In genomic region chr6:145814035-145814500, GRCh38 we compare ENCODE assay signal across 8 cellular contexts. TPM values are rescaled to one million over a fixed set of nuclear protein-coding genes. Genes with fewer than 3 reads are reported as not detected.
A peak's percentile ranks its signal among the peaks of the same experiment; 100 is the strongest.
DNase-seq lines count a peak whose midpoint lies in the region; ATAC-seq and TF ChIP-seq lines count a peak whose summit lies in the region.

No MANE protein-coding gene starts in this region.

- ATAC-seq in GM18505 (IDR thresholded peaks at IDR 0.05; ENCODE audit: unreplicated experiment) = peak; percentile 17
- peak; percentile 25 for ATAC-seq in HG02943 (IDR thresholded peaks at IDR 0.05; ENCODE audit: low read depth, unreplicated experiment)

- no peaks in the 10 kb centered on the region for H3K9me3 Mint-ChIP-seq in activated T-helper 1 cell treated with anti-CD3 and anti-CD28 coated beads, Interleukin-12 subunit alpha, Interleukin-12 subunit beta, Interleukin-2, Interleukin-4 antibody, amounts not matched to agents 30 ng/mL and 10 ng/mL and 1 ng/mL, durations not matched to agents 14 hours and 24 hours and 36 hours

- H2BK5ac ChIP-seq in neuronal stem cell (ENCODE audit: low read length) = no peak overlapping the region

- H3K9ac ChIP-seq in neuronal stem cell (ENCODE audit: low read depth, low read length, poor library complexity) = peak overlapping the region; percentile 99

- no CpG with 5 or more reads among the region's 33 CpGs for WGBS in neuronal stem cell (ENCODE audit: extremely low coverage in 2 of 2, insufficient read length in 2 of 2, insufficient replicate concordance in 1 of 2), 2 donors

- H3K27me3 ChIP-seq in neuronal stem cell (ENCODE audit: control insufficient read depth in 3 of 3, insufficient read depth in 3 of 3, low read depth in 1 of 3, low read length in 3 of 3) = no peaks in the 10 kb centered on the region

- peak overlapping the region; percentile 90 for H3K23ac ChIP-seq in neuronal stem cell (ENCODE audit: low read depth, low read length, poor library complexity)

- peak overlapping the region; percentile 97 for H3K18ac ChIP-seq in neuronal stem cell (ENCODE audit: low read length)

- no peak overlapping the region for H2AK5ac ChIP-seq in neuronal stem cell (ENCODE audit: low read depth, low read length)

- peak overlapping the region; percentile 45 for H3K4me2 ChIP-seq in neuronal stem cell (ENCODE audit: insufficient read depth, low read length, poor library complexity, severe bottlenecking)

- H3K4me1 Mint-ChIP-seq in activated T-helper 1 cell treated with anti-CD3 and anti-CD28 coated beads, Interleukin-12 subunit alpha, Interleukin-12 subunit beta, Interleukin-2, Interleukin-4 antibody, amounts not matched to agents 30 ng/mL and 10 ng/mL and 1 ng/mL, durations not matched to agents 14 hours and 24 hours and 36 hours (ENCODE audit: low read depth) = peaks cover 65% of the 10 kb centered on the region

- peak overlapping the region; percentile 81 for H3K27ac Mint-ChIP-seq in activated T-helper 1 cell treated with anti-CD3 and anti-CD28 coated beads, Interleukin-12 subunit alpha, Interleukin-12 subunit beta, Interleukin-2, Interleukin-4 antibody, amounts not matched to agents 30 ng/mL and 10 ng/mL and 1 ng/mL, durations not matched to agents 14 hours and 24 hours and 36 hours

- H2BK15ac ChIP-seq in neuronal stem cell (ENCODE audit: low read length) = no peak overlapping the region

- H3K36me3 ChIP-seq in neuronal stem cell (replicated peaks in 1 of 2; ENCODE audit: control insufficient read depth in 2 of 2, insufficient read depth in 2 of 2, low read length in 2 of 2) = peaks cover 0 to 3% of the 10 kb centered on the region in 2 donors

- no peak overlapping the region for H3K14ac ChIP-seq in neuronal stem cell (ENCODE audit: low read length)

- no peak overlapping the region for H4K91ac ChIP-seq in neuronal stem cell (ENCODE audit: low read depth, low read length, poor library complexity)

- H2AFZ ChIP-seq in neuronal stem cell (ENCODE audit: low read length) = peak overlapping the region; percentile 89

- no peaks in the 10 kb centered on the region for H3K27me3 Mint-ChIP-seq in activated T-helper 1 cell treated with anti-CD3 and anti-CD28 coated beads, Interleukin-12 subunit alpha, Interleukin-12 subunit beta, Interleukin-2, Interleukin-4 antibody, amounts not matched to agents 30 ng/mL and 10 ng/mL and 1 ng/mL, durations not matched to agents 14 hours and 24 hours and 36 hours (ENCODE audit: insufficient read depth)

- H3K9me3 ChIP-seq in neuronal stem cell (replicated peaks in 1 of 2; ENCODE audit: control insufficient read depth in 2 of 2, insufficient read depth in 1 of 2, low read depth in 1 of 2, low read length in 2 of 2) = no peaks in the 10 kb centered on the region

- no peak overlapping the region for H2BK120ac ChIP-seq in neuronal stem cell (ENCODE audit: low read depth, low read length)

- H3K4ac ChIP-seq in neuronal stem cell (ENCODE audit: low read length) = no peak overlapping the region

- peak overlapping the region; percentile 90 for H3K4me3 Mint-ChIP-seq in activated T-helper 1 cell treated with anti-CD3 and anti-CD28 coated beads, Interleukin-12 subunit alpha, Interleukin-12 subunit beta, Interleukin-2, Interleukin-4 antibody, amounts not matched to agents 30 ng/mL and 10 ng/mL and 1 ng/mL, durations not matched to agents 14 hours and 24 hours and 36 hours

- H3K27ac ChIP-seq in neuronal stem cell (replicated peaks; ENCODE audit: low read length) = peak overlapping the region; percentile 97

- H3K79me1 ChIP-seq in neuronal stem cell (ENCODE audit: low read depth, low read length) = no peaks in the 10 kb centered on the region

- peaks cover 18% of the 10 kb centered on the region for H3K36me3 Mint-ChIP-seq in activated T-helper 1 cell treated with anti-CD3 and anti-CD28 coated beads, Interleukin-12 subunit alpha, Interleukin-12 subunit beta, Interleukin-2, Interleukin-4 antibody, amounts not matched to agents 30 ng/mL and 10 ng/mL and 1 ng/mL, durations not matched to agents 14 hours and 24 hours and 36 hours (ENCODE audit: low read depth)

- no peak for TF ChIP-seq POLR2A in GM18505 (IDR thresholded peaks at IDR 0.05; ENCODE audit: borderline replicate concordance, extremely low read depth, insufficient read depth, insufficient read length)

- intact Hi-C loops in activated T-helper 1 cell treated with anti-CD3 and anti-CD28 coated beads, Interleukin-12 subunit alpha, Interleukin-12 subunit beta, Interleukin-2, Interleukin-4 antibody, amounts not matched to agents 30 ng/mL and 10 ng/mL and 1 ng/mL, durations not matched to agents 14 hours and 24 hours and 36 hours (cut with micrococcal nuclease) = loop anchor here (1.0 to 10.0 kb wide), 7 partner anchors 9 to 1469 kb away; no protein-coding TSS in a partner anchor

- H2BK12ac ChIP-seq in neuronal stem cell (ENCODE audit: low read length) = peak overlapping the region; percentile 50

- H3K4me1 ChIP-seq in neuronal stem cell (ENCODE audit: control insufficient read depth in 2 of 2, insufficient read depth in 1 of 2, low read depth in 1 of 2, low read length in 2 of 2) = peaks cover 4 to 17% of the 10 kb centered on the region in 2 donors

- H3K4me3 ChIP-seq in neuronal stem cell (ENCODE audit: low read length in 2 of 2) = peak overlapping the region; percentile 83 to 94

- no peak overlapping the region for H4K8ac ChIP-seq in neuronal stem cell (ENCODE audit: low read depth, low read length)

- peak; percentile 20 for DNase-seq in AG08395 (ENCODE audit: low spot score)
- DNase-seq in NCI-H345 treated with DMSO at 0.1 percent for 48 hours (lab: John Stamatoyannopoulos, UW; ENCODE audit: unreplicated experiment) = peak; percentile 25
- no peak for DNase-seq in activated T-helper 1 cell treated with anti-CD3 and anti-CD28 coated beads, Interleukin-12 subunit alpha, Interleukin-12 subunit beta, Interleukin-2, Interleukin-4 antibody, amounts not matched to agents 30 ng/mL and 10 ng/mL and 1 ng/mL, durations not matched to agents 14 hours and 24 hours and 36 hours (ENCODE audit: low spot score)
- peak; percentile 23 for DNase-seq in germinal center (ENCODE audit: low spot score)
- peak; percentile 54 for DNase-seq in neuronal stem cell (ENCODE audit: low spot score)
- DNase-seq in DMS153 treated with DMSO at 0.1 percent for 48 hours (lab: John Stamatoyannopoulos, UW; ENCODE audit: unreplicated experiment) = no peak

RNA-seq across cellular contexts. Expression of gene FBXO30, which starts 0.5 kb away (rescaled TPM):
- total RNA-seq in activated T-helper 1 cell treated with anti-CD3 and anti-CD28 coated beads, Interleukin-12 subunit alpha, Interleukin-12 subunit beta, Interleukin-2, Interleukin-4 antibody, amounts not matched to agents 30 ng/mL and 10 ng/mL and 1 ng/mL, durations not matched to agents 14 hours and 24 hours and 36 hours = 8.8 TPM in 2 replicates
- polyA plus RNA-seq in neuronal stem cell (2013, experiment 1 of 2) = 8.7 TPM
- 9.1 TPM for polyA plus RNA-seq in neuronal stem cell (2013, experiment 2 of 2)

Comparison
In these comparisons a context has a peak if more than half of its experiments do, and no peak if none do; other contexts are left out.
1. DNase-seq: peak in AG08395 (single experiment), NCI-H345 treated with DMSO at 0.1 percent for 48 hours (single experiment), germinal center (single experiment) and neuronal stem cell (single experiment); none in activated T-helper 1 cell treated with anti-CD3 and anti-CD28 coated beads, Interleukin-12 subunit alpha, Interleukin-12 subunit beta, Interleukin-2, Interleukin-4 antibody, amounts not matched to agents 30 ng/mL and 10 ng/mL and 1 ng/mL, durations not matched to agents 14 hours and 24 hours and 36 hours (single experiment) and DMS153 treated with DMSO at 0.1 percent for 48 hours (single experiment).